22 cellular contexts compared by ENCODE assay signal in genomic region chr4:40388248-40388647, GRCh38. TPM values are rescaled to one million over a fixed set of nuclear protein-coding genes. Genes with fewer than 3 reads are reported as not detected.
A peak's percentile ranks its signal among the peaks of the same experiment; 100 is the strongest.
DNase-seq lines count a peak whose midpoint lies in the region; ATAC-seq, FAIRE-seq and TF ChIP-seq lines count a peak whose summit lies in the region.
"Had no signal": no experiment of that assay in that cellular context is flagged by ENCODE, and none has a peak within 500 bp of the region (broad histone marks: within the 10 kb centered on the region; RNA-seq: fewer than 3 reads in every experiment).

No MANE protein-coding gene starts in this region.

- H3K36me3 ChIP-seq in BLaER1 treated with 17β-estradiol and CSF1 and Interleukin-3, amounts not matched to agents 10 nM and 100 nM: no peaks in the 10 kb centered on the region
- H3K36me3 ChIP-seq in astrocyte (ENCODE audit: insufficient read depth, low read length): no peaks in the 10 kb centered on the region

- H3K27me3 ChIP-seq in BLaER1 treated with 17β-estradiol and CSF1 and Interleukin-3, amounts not matched to agents 10 nM and 100 nM: no peaks in the 10 kb centered on the region
- no peaks in the 10 kb centered on the region for H3K27me3 ChIP-seq in astrocyte (ENCODE audit: insufficient read depth, low read length)

- H3K4me3 Mint-ChIP-seq in astrocyte (ENCODE audit: unreplicated experiment): no peak overlapping the region
- H3K4me3 Mint-ChIP-seq in activated T-helper 2 cell treated with anti-CD3 and anti-CD28 coated beads, Interferon-gamma antibody, Interleukin-2, Interleukin-4, amounts not matched to agents 10 μg/mL and 5 μg/mL and 100 μg/mL, durations not matched to agents 14 hours and 24 hours and 36 hours (ENCODE audit: low read depth): no peak overlapping the region
- H3K4me3 Mint-ChIP-seq: stimulated activated memory B cell treated with anti-CD40 and anti-IgM and Interleukin-4, amounts not matched to agents 10 μg/mL and 1 μg/mL and 100 μg/mL, for 72 hours had no signal

- H3K9me3 Mint-ChIP-seq in astrocyte (ENCODE audit: unreplicated experiment): no peaks in the 10 kb centered on the region
- H3K9me3 Mint-ChIP-seq in activated T-helper 2 cell treated with anti-CD3 and anti-CD28 coated beads, Interferon-gamma antibody, Interleukin-2, Interleukin-4, amounts not matched to agents 10 μg/mL and 5 μg/mL and 100 μg/mL, durations not matched to agents 14 hours and 24 hours and 36 hours: no peaks in the 10 kb centered on the region
- H3K9me3 Mint-ChIP-seq: stimulated activated memory B cell treated with anti-CD40 and anti-IgM and Interleukin-4, amounts not matched to agents 10 μg/mL and 1 μg/mL and 100 μg/mL, for 72 hours had no signal

- no peak overlapping the region for H3K27ac Mint-ChIP-seq in astrocyte (ENCODE audit: unreplicated experiment)
- H3K27ac Mint-ChIP-seq in activated T-helper 2 cell treated with anti-CD3 and anti-CD28 coated beads, Interferon-gamma antibody, Interleukin-2, Interleukin-4, amounts not matched to agents 10 μg/mL and 5 μg/mL and 100 μg/mL, durations not matched to agents 14 hours and 24 hours and 36 hours: no peak overlapping the region
- H3K27ac Mint-ChIP-seq: stimulated activated memory B cell treated with anti-CD40 and anti-IgM and Interleukin-4, amounts not matched to agents 10 μg/mL and 1 μg/mL and 100 μg/mL, for 72 hours had no signal

- H3K79me2 ChIP-seq in astrocyte (ENCODE audit: insufficient read depth, low read length): no peaks in the 10 kb centered on the region

- peak overlapping the region; percentile 31 for H2AFZ ChIP-seq in astrocyte (ENCODE audit: low read depth, low read length)

- H3K9me3 ChIP-seq in BLaER1 treated with 17β-estradiol and CSF1 and Interleukin-3, amounts not matched to agents 10 nM and 100 nM (replicated peaks in 1 of 11): no peaks in the 10 kb centered on the region
- no peaks in the 10 kb centered on the region for H3K9me3 ChIP-seq in astrocyte (ENCODE audit: insufficient read depth, low read depth, low read length)
- H3K9me3 ChIP-seq: psoas muscle had no signal

- no peaks in the 10 kb centered on the region for H3K4me1 Mint-ChIP-seq in astrocyte (ENCODE audit: low read depth, unreplicated experiment)
- H3K4me1 Mint-ChIP-seq in activated T-helper 2 cell treated with anti-CD3 and anti-CD28 coated beads, Interferon-gamma antibody, Interleukin-2, Interleukin-4, amounts not matched to agents 10 μg/mL and 5 μg/mL and 100 μg/mL, durations not matched to agents 14 hours and 24 hours and 36 hours (ENCODE audit: low read depth): peaks cover 1% of the 10 kb centered on the region
- H3K4me1 Mint-ChIP-seq: stimulated activated memory B cell treated with anti-CD40 and anti-IgM and Interleukin-4, amounts not matched to agents 10 μg/mL and 1 μg/mL and 100 μg/mL, for 72 hours had no signal

- no peak overlapping the region for H3K4me3 ChIP-seq in BLaER1 treated with 17β-estradiol and CSF1 and Interleukin-3, amounts not matched to agents 10 nM and 100 nM
- H3K4me3 ChIP-seq in astrocyte (ENCODE audit: insufficient read depth, low read depth, low read length): no peak overlapping the region
- H3K4me3 ChIP-seq: psoas muscle had no signal

- peak; percentile 26 to 46 for DNase-seq in Kasumi-1 (lab: John Stamatoyannopoulos, UW)
- no peak for DNase-seq in astrocyte (ENCODE audit: low read depth)
- DNase-seq in left lobe of liver (ENCODE audit: low spot score): peak; percentile 4
- DNase-seq in activated T-helper 2 cell treated with anti-CD3 and anti-CD28 coated beads, Interferon-gamma antibody, Interleukin-2, Interleukin-4, amounts not matched to agents 10 μg/mL and 5 μg/mL and 100 μg/mL, durations not matched to agents 14 hours and 24 hours and 36 hours (ENCODE audit: low spot score): no peak
- DNase-seq in glomerular visceral epithelial cell (ENCODE audit: extremely low spot score): no peak
- DNase-seq in NCI-H2196 treated with DMSO at 0.1 percent for 48 hours (lab: John Stamatoyannopoulos, UW; ENCODE audit: unreplicated experiment): no peak
- DNase-seq: ACHN; activated CD4-positive, alpha-beta T cell treated with anti-CD3 and anti-CD28 coated beads, Interleukin-2, amount 50 U/mL, for 48 hours; amygdala; central memory CD4-positive, alpha-beta T cell; DMS 273 treated with DMSO at 0.1 percent for 48 hours; left colon; NCI-H1417; NCI-H69; psoas muscle; SHP77 treated with DMSO at 0.1 percent for 48 hours had no signal

- TF ChIP-seq CTCF in astrocyte (IDR thresholded peaks at IDR 0.05; ENCODE audit: insufficient read depth, low read depth, low read length): no peak

- H3K9ac ChIP-seq in BLaER1 treated with 17β-estradiol and CSF1 and Interleukin-3, amounts not matched to agents 10 nM and 100 nM: no peak overlapping the region
- H3K9ac ChIP-seq in astrocyte (ENCODE audit: low read length): no peak overlapping the region

- no peaks in the 10 kb centered on the region for H3K36me3 Mint-ChIP-seq in astrocyte (ENCODE audit: low read depth, unreplicated experiment)
- H3K36me3 Mint-ChIP-seq in activated T-helper 2 cell treated with anti-CD3 and anti-CD28 coated beads, Interferon-gamma antibody, Interleukin-2, Interleukin-4, amounts not matched to agents 10 μg/mL and 5 μg/mL and 100 μg/mL, durations not matched to agents 14 hours and 24 hours and 36 hours (ENCODE audit: low read depth): no peaks in the 10 kb centered on the region
- H3K36me3 Mint-ChIP-seq: stimulated activated memory B cell treated with anti-CD40 and anti-IgM and Interleukin-4, amounts not matched to agents 10 μg/mL and 1 μg/mL and 100 μg/mL, for 72 hours had no signal

- no peak for FAIRE-seq in astrocyte (lab: Jason Lieb, UNC)
- FAIRE-seq: G401.6 had no signal

- H3K4me1 ChIP-seq in BLaER1 treated with 17β-estradiol and CSF1 and Interleukin-3, amounts not matched to agents 10 nM and 100 nM: peaks cover 0 to 10% (median 6%) of the 10 kb centered on the region in 10 experiments; a peak in 9 of 20 replicates
- H3K4me1 ChIP-seq in astrocyte (ENCODE audit: insufficient read depth, low read length): no peaks in the 10 kb centered on the region
- H3K4me1 ChIP-seq: psoas muscle had no signal

- H3K4me2 ChIP-seq in BLaER1 treated with 17β-estradiol and CSF1 and Interleukin-3, amounts not matched to agents 10 nM and 100 nM: peak overlapping the region in 8 of 11 experiments; percentile 3 to 16 (median 7); a peak in 5 of 22 replicates
- H3K4me2 ChIP-seq in astrocyte (ENCODE audit: low read length): no peak overlapping the region

- intact Hi-C loops in activated T-helper 2 cell treated with anti-CD3 and anti-CD28 coated beads, Interferon-gamma antibody, Interleukin-2, Interleukin-4, amounts not matched to agents 10 μg/mL and 5 μg/mL and 100 μg/mL, durations not matched to agents 14 hours and 24 hours and 36 hours (cut with micrococcal nuclease): no loop called here

- H4K20me1 ChIP-seq in BLaER1 treated with 17β-estradiol and CSF1 and Interleukin-3, amounts not matched to agents 10 nM and 100 nM: no peaks in the 10 kb centered on the region
- no peaks in the 10 kb centered on the region for H4K20me1 ChIP-seq in astrocyte (ENCODE audit: insufficient read depth, low read length)

- no peak overlapping the region for H3K27ac ChIP-seq in BLaER1 treated with 17β-estradiol and CSF1 and Interleukin-3, amounts not matched to agents 10 nM and 100 nM
- H3K27ac ChIP-seq in astrocyte (ENCODE audit: low read depth, low read length): no peak overlapping the region
- H3K27ac ChIP-seq: psoas muscle had no signal

- ATAC-seq in left lobe of liver: no peak
- no peak for ATAC-seq in HG02610 (IDR thresholded peaks at IDR 0.05; ENCODE audit: unreplicated experiment)
- ATAC-seq: left colon; psoas muscle; stimulated activated memory B cell treated with anti-CD40 and anti-IgM and Interleukin-4, amounts not matched to agents 10 μg/mL and 1 μg/mL and 100 μg/mL, for 72 hours had no signal

- peaks cover 5% of the 10 kb centered on the region for H3K27me3 Mint-ChIP-seq in astrocyte (ENCODE audit: low read depth, unreplicated experiment)
- H3K27me3 Mint-ChIP-seq in activated T-helper 2 cell treated with anti-CD3 and anti-CD28 coated beads, Interferon-gamma antibody, Interleukin-2, Interleukin-4, amounts not matched to agents 10 μg/mL and 5 μg/mL and 100 μg/mL, durations not matched to agents 14 hours and 24 hours and 36 hours (ENCODE audit: low read depth): peaks cover 9% of the 10 kb centered on the region
- H3K27me3 Mint-ChIP-seq: stimulated activated memory B cell treated with anti-CD40 and anti-IgM and Interleukin-4, amounts not matched to agents 10 μg/mL and 1 μg/mL and 100 μg/mL, for 72 hours had no signal

RNA-seq across cellular contexts. Expression of gene CHRNA9, which starts 53.1 kb away (rescaled TPM):
- 2.8 and 3.4 TPM in 2 replicates for total RNA-seq in astrocyte
- not detected for total RNA-seq in left lobe of liver
- total RNA-seq in activated T-helper 2 cell treated with anti-CD3 and anti-CD28 coated beads, Interferon-gamma antibody, Interleukin-2, Interleukin-4, amounts not matched to agents 10 μg/mL and 5 μg/mL and 100 μg/mL, durations not matched to agents 14 hours and 24 hours and 36 hours: not detected in 2 replicates
- total RNA-seq: epithelial cell of proximal tubule; left colon; psoas muscle; T-helper 1 cell treated with Interleukin-12 subunit alpha and Interleukin-12 subunit beta and Interleukin-4 antibody, amounts not matched to agents 30 ng/mL and 1 ng/mL, for 36 hours had no signal

Comparison
In these comparisons a context has a peak if more than half of its experiments do, and no peak if none do; other contexts are left out.
1. DNase-seq: peak in Kasumi-1 (2 of 2) and left lobe of liver (single experiment); none in astrocyte (single experiment), activated T-helper 2 cell treated with anti-CD3 and anti-CD28 coated beads, Interferon-gamma antibody, Interleukin-2, Interleukin-4, amounts not matched to agents 10 μg/mL and 5 μg/mL and 100 μg/mL, durations not matched to agents 14 hours and 24 hours and 36 hours (single experiment), glomerular visceral epithelial cell (single experiment) and NCI-H2196 treated with DMSO at 0.1 percent for 48 hours (single experiment).